In the genomic region with DNA sequence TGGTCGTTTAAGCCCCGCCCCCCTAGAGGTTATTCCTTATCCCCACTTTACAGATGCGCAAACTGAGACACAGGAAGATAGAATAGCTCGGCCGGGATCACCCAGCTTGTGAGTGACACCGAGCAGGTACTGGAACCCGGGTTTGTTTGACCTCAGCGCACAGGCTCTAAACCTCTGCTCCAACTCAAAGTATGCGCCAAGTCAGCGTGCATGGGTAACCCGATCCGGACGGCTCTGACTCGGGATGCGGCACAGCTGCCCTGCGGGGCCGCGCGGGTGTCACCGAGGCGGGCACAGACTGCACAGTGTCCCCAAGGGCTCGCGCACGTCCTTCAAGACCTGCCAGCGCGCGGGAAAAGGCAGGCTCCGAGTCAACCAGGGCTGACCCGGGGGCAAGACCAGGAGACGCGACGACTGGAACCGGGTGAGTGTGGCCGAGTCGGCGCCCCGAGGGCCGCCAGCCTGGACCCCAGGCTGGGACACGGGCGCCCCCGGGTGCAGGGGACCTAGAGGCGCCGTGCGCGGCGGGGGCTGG, we compare ENCODE assay signal across 8 cellular contexts.
A peak's percentile ranks its signal among the peaks of the same experiment; 100 is the strongest.
DNase-seq lines count a peak whose midpoint lies in the region; ATAC-seq, FAIRE-seq and TF ChIP-seq lines count a peak whose summit lies in the region.

No MANE protein-coding gene starts in this region.

- intact Hi-C loops in OCI-LY7 (cut with micrococcal nuclease; ENCODE audit: unreplicated experiment): loop anchor here (5.0 to 10.0 kb wide), 3 partner anchors 110 to 213 kb away; partner anchors contain the start of genes SCAF4 and TIAM1

- no peak for TF ChIP-seq CTCF in OCI-LY7 (conservative IDR thresholded peaks at IDR 0.05; ENCODE audit: low read length)
- no peak for TF ChIP-seq CTCF in osteoblast (IDR thresholded peaks at IDR 0.05; ENCODE audit: extremely low read depth, low read depth, low read length)

- POLR2A ChIA-PET in OCI-LY7 (lab: Charles Lee): interaction anchor here (0.6 to 1.3 kb wide), 3 partner anchors 13 to 342 kb away, joined by 3 to 5 read pairs (median 3); no protein-coding TSS in a partner anchor

- no peak for TF ChIP-seq POLR2A in H54 (IDR thresholded peaks at IDR 0.05; ENCODE audit: low read depth, low read length)

- CTCF ChIA-PET in OCI-LY7 (lab: Charles Lee; ENCODE audit: unreplicated experiment): no interaction called here

- peaks cover 53% of the 10 kb centered on the region for H3K27me3 ChIP-seq in osteoblast (ENCODE audit: insufficient read depth, low read length)

- no peak overlapping the region for H2AFZ ChIP-seq in OCI-LY7 (ENCODE audit: low read length)
- no peak overlapping the region for H2AFZ ChIP-seq in osteoblast (ENCODE audit: low read length)

- no peak for ATAC-seq in GM21515 (IDR thresholded peaks at IDR 0.05; ENCODE audit: unreplicated experiment)

- H3K4me1 ChIP-seq in OCI-LY7 (ENCODE audit: insufficient read depth, low read length, poor library complexity, severe bottlenecking) (peaks cover 20% of the 10 kb centered on the region), osteoblast (ENCODE audit: insufficient read depth, low read length) (peaks cover 8% of the 10 kb centered on the region)

- H3K36me3 ChIP-seq in OCI-LY7 (ENCODE audit: insufficient read depth, low read length) (no peaks in the 10 kb centered on the region), osteoblast (ENCODE audit: insufficient read depth, low read length) (no peaks in the 10 kb centered on the region)

- H3K9me3 ChIP-seq in OCI-LY7 (ENCODE audit: low read length) (no peaks in the 10 kb centered on the region), osteoblast (ENCODE audit: low read depth, low read length) (no peaks in the 10 kb centered on the region)

- H3K4me2 ChIP-seq in OCI-LY7 (ENCODE audit: low read length) (peak overlapping the region; percentile 90), osteoblast (ENCODE audit: insufficient read depth, low read length) (peak overlapping the region; percentile 86)

- FAIRE-seq in H54 (lab: Jason Lieb, UNC): no peak

- H3K79me2 ChIP-seq in OCI-LY7 (ENCODE audit: insufficient read depth, low read depth, low read length): peaks cover 22% of the 10 kb centered on the region
- H3K79me2 ChIP-seq in osteoblast (ENCODE audit: insufficient read depth, low read length): no peaks in the 10 kb centered on the region

- H4K20me1 ChIP-seq in OCI-LY7 (ENCODE audit: insufficient read depth, low read length): peaks cover 15% of the 10 kb centered on the region
- H4K20me1 ChIP-seq in osteoblast (ENCODE audit: insufficient read depth, low read length): no peaks in the 10 kb centered on the region

- H3K27ac ChIP-seq in OCI-LY7 (ENCODE audit: low read depth, low read length, poor library complexity, severe bottlenecking) (no peak overlapping the region), osteoblast (ENCODE audit: low read depth, low read length) (no peak overlapping the region)

- BruUV-seq in OCI-LY7 (replicated peaks; lab: Mats Ljungman, UMichigan): no TSS peak

- peak overlapping the region; percentile 83 for H3K4me3 ChIP-seq in OCI-LY7 (ENCODE audit: low read depth, low read length, poor library complexity, severe bottlenecking)
- no peak overlapping the region for H3K4me3 ChIP-seq in osteoblast (ENCODE audit: insufficient read depth, low read length)

- DNase-seq in ELF-1 (ENCODE audit: low read depth, low spot score) (peak; percentile 83), OCI-LY7 (ENCODE audit: low spot score) (no peak), cerebellar cortex (ENCODE audit: low spot score) (peak; percentile 30), osteoblast (ENCODE audit: insufficient read length, low spot score, missing footprints) (peak; percentile 58), H54 (ENCODE audit: insufficient read length, low spot score) (no peak), SHP77 treated with DMSO at 0.1 percent for 48 hours (lab: John Stamatoyannopoulos, UW) (no peak), NCI-H187 treated with DMSO at 0.1 percent for 48 hours (lab: John Stamatoyannopoulos, UW) (no peak)

- no peaks in the 10 kb centered on the region for H3K9me2 ChIP-seq in OCI-LY7 (ENCODE audit: insufficient read depth, low read length)

Comparison
In these comparisons a context has a peak if more than half of its experiments do, and no peak if none do; other contexts are left out.
1. DNase-seq: peak in ELF-1 (single experiment), cerebellar cortex (single experiment) and osteoblast (single experiment); none in OCI-LY7 (single experiment), H54 (single experiment), SHP77 treated with DMSO at 0.1 percent for 48 hours (single experiment) and NCI-H187 treated with DMSO at 0.1 percent for 48 hours (single experiment).